In genomic region chr10:74071151-74071550, GRCh38 we compare ENCODE assay signal across 12 cellular contexts.
A peak's percentile ranks its signal among the peaks of the same experiment; 100 is the strongest.
DNase-seq lines count a peak whose midpoint lies in the region; ATAC-seq and TF ChIP-seq lines count a peak whose summit lies in the region.
"Had no signal": no experiment of that assay in that cellular context is flagged by ENCODE, and none has a peak within 500 bp of the region (broad histone marks: within the 10 kb centered on the region; RNA-seq: fewer than 3 reads in every experiment).

No MANE protein-coding gene starts in this region.

- peaks cover 21% of the 10 kb centered on the region for H3K36me3 Mint-ChIP-seq in activated CD8-positive, alpha-beta T cell treated with anti-CD3 and anti-CD28 coated beads for 36 hours (ENCODE audit: low read depth)

- no peak overlapping the region for H3K27ac ChIP-seq in left lung
- H3K27ac ChIP-seq: prostate gland had no signal

- DNase-seq in Right ventricle myocardium superior: no peak
- no peak for DNase-seq in cardiac septum (ENCODE audit: low spot score)
- DNase-seq in dermis blood vessel endothelial cell: peak; percentile 95
- no peak for DNase-seq in left lung
- DNase-seq in epidermal melanocyte (ENCODE audit: insufficient read length, low spot score): no peak
- DNase-seq in NCI-H69 (lab: John Stamatoyannopoulos, UW): no peak
- DNase-seq in activated CD8-positive, alpha-beta T cell treated with anti-CD3 and anti-CD28 coated beads for 36 hours: no peak
- DNase-seq: 8988T; activated CD4-positive, alpha-beta memory T cell treated with anti-CD3 and anti-CD28 coated beads, Interleukin-2, amount 10 ng/mL, durations not matched to agents 7 days and 5 days had no signal

- no peak overlapping the region for H3K27ac Mint-ChIP-seq in activated CD8-positive, alpha-beta T cell treated with anti-CD3 and anti-CD28 coated beads for 36 hours
- H3K27ac Mint-ChIP-seq: activated CD4-positive, alpha-beta memory T cell treated with anti-CD3 and anti-CD28 coated beads, Interleukin-2, amount 10 ng/mL, durations not matched to agents 7 days and 5 days; activated naive CD8-positive, alpha-beta T cell had no signal

- H3K27me3 Mint-ChIP-seq in activated CD8-positive, alpha-beta T cell treated with anti-CD3 and anti-CD28 coated beads for 36 hours: no peaks in the 10 kb centered on the region
- H3K27me3 Mint-ChIP-seq: activated CD4-positive, alpha-beta memory T cell treated with anti-CD3 and anti-CD28 coated beads, Interleukin-2, amount 10 ng/mL, durations not matched to agents 7 days and 5 days; activated naive CD8-positive, alpha-beta T cell had no signal

- H3K4me3 ChIP-seq in left lung: no peak overlapping the region
- H3K4me3 ChIP-seq: prostate gland had no signal

- H3K4me1 Mint-ChIP-seq in activated CD8-positive, alpha-beta T cell treated with anti-CD3 and anti-CD28 coated beads for 36 hours (ENCODE audit: low read depth): peaks cover 7% of the 10 kb centered on the region

- no peaks in the 10 kb centered on the region for H3K9me3 Mint-ChIP-seq in activated CD8-positive, alpha-beta T cell treated with anti-CD3 and anti-CD28 coated beads for 36 hours
- H3K9me3 Mint-ChIP-seq: activated CD4-positive, alpha-beta memory T cell treated with anti-CD3 and anti-CD28 coated beads, Interleukin-2, amount 10 ng/mL, durations not matched to agents 7 days and 5 days had no signal

- no peaks in the 10 kb centered on the region for H3K27me3 ChIP-seq in left lung

- H3K4me3 Mint-ChIP-seq in activated CD8-positive, alpha-beta T cell treated with anti-CD3 and anti-CD28 coated beads for 36 hours: no peak overlapping the region
- H3K4me3 Mint-ChIP-seq: activated CD4-positive, alpha-beta memory T cell treated with anti-CD3 and anti-CD28 coated beads, Interleukin-2, amount 10 ng/mL, durations not matched to agents 7 days and 5 days; activated naive CD8-positive, alpha-beta T cell had no signal

- no peaks in the 10 kb centered on the region for H3K9me3 ChIP-seq in left lung
- H3K9me3 ChIP-seq: prostate gland had no signal

- H3K36me3 ChIP-seq in left lung: peaks cover 0 to 51% of the 10 kb centered on the region in 2 donors
- H3K36me3 ChIP-seq: prostate gland had no signal

- CTCF ChIA-PET in activated CD8-positive, alpha-beta T cell treated with anti-CD3 and anti-CD28 coated beads for 36 hours (lab: Charles Lee): no interaction called here

- POLR2A ChIA-PET in activated CD8-positive, alpha-beta T cell treated with anti-CD3 and anti-CD28 coated beads for 36 hours (lab: Charles Lee): no interaction called here

- peak; percentile 85 for ATAC-seq in Right ventricle myocardium superior (ENCODE audit: poor library complexity)
- ATAC-seq in left lung: peak; percentile 37
- ATAC-seq in GM18519 (IDR thresholded peaks at IDR 0.05; ENCODE audit: low FRiP score, unreplicated experiment): no peak
- ATAC-seq in activated CD8-positive, alpha-beta T cell treated with anti-CD3 and anti-CD28 coated beads for 36 hours: no peak

- peaks cover 0 to 2% of the 10 kb centered on the region in 2 donors for H3K4me1 ChIP-seq in left lung
- H3K4me1 ChIP-seq: prostate gland had no signal

- TF ChIP-seq CTCF in left lung (IDR thresholded peaks at IDR 0.05): no peak
- no peak for TF ChIP-seq CTCF in activated CD8-positive, alpha-beta T cell treated with anti-CD3 and anti-CD28 coated beads for 36 hours (IDR thresholded peaks at IDR 0.05)

- intact Hi-C loops in Right ventricle myocardium superior (cut with DNase I) (loop anchor here (5.0 kb wide), 1 partner anchor 74 kb away; the partner anchor contains the start of gene VCL), cardiac septum (cut with DNase I) (no loop called here), left lung (cut with DNase I) (no loop called here)
- intact Hi-C loops in activated CD8-positive, alpha-beta T cell treated with anti-CD3 and anti-CD28 coated beads for 36 hours (cut with micrococcal nuclease): no loop called here

Comparison
In these comparisons a context has a peak if more than half of its experiments do, and no peak if none do; other contexts are left out.
1. ATAC-seq: peak in Right ventricle myocardium superior (single experiment) and left lung (single experiment); none in GM18519 (single experiment) and activated CD8-positive, alpha-beta T cell treated with anti-CD3 and anti-CD28 coated beads for 36 hours (single experiment).